8 cellular contexts compared by ENCODE assay signal in genomic region chr6:35602133-35602946, GRCh38.
DNase-seq lines count a peak whose midpoint lies in the region; ATAC-seq and TF ChIP-seq lines count a peak whose summit lies in the region.

No MANE protein-coding gene starts in this region.

- H3K9me3 ChIP-seq in vagina, result no peaks in the 10 kb centered on the region

- no peaks in the 10 kb centered on the region for H3K27me3 Mint-ChIP-seq in memory B cell

- peaks cover 3% of the 10 kb centered on the region for H3K36me3 Mint-ChIP-seq in memory B cell

- intact Hi-C loops in vagina (cut with DNase I), result loop anchor here (5.0 kb wide), 2 partner anchors 85 to 105 kb away; partner anchors contain the start of genes FKBP5 and TEAD3

- H3K27ac Mint-ChIP-seq in memory B cell, result peak overlapping the region; percentile 92

- ATAC-seq in memory B cell (ENCODE audit: low read depth) (peak; percentile 89), HG03097 (IDR thresholded peaks at IDR 0.05; ENCODE audit: low FRiP score, unreplicated experiment) (no peak), GM18907 (IDR thresholded peaks at IDR 0.05; ENCODE audit: unreplicated experiment) (no peak)

- peak in 1 of 2 donors; percentile 10 for TF ChIP-seq POLR2A in vagina (IDR thresholded peaks at IDR 0.05)

- peaks cover 0 to 10% of the 10 kb centered on the region in 2 donors for H3K36me3 ChIP-seq in vagina

- H3K4me1 Mint-ChIP-seq in memory B cell, result peaks cover 14% of the 10 kb centered on the region

- H3K4me3 Mint-ChIP-seq in memory B cell, result peak overlapping the region; percentile 58

- no peaks in the 10 kb centered on the region for H3K9me3 Mint-ChIP-seq in memory B cell

- H3K4me3 ChIP-seq in vagina, result peak overlapping the region; percentile 12 to 16

- H3K27me3 ChIP-seq in vagina, result no peaks in the 10 kb centered on the region

- DNase-seq in AG20443 (ENCODE audit: low spot score), result peak; percentile 22
- peak; percentile 36 for DNase-seq in MV-4-11 (lab: John Stamatoyannopoulos, UW)
- DNase-seq in central memory CD4-positive, alpha-beta T cell, result peak; percentile 23
- DNase-seq in memory B cell (ENCODE audit: low spot score in 2 of 2), result no peak
- peak in 1 of 2 donors; percentile 90 for DNase-seq in vagina (ENCODE audit: extremely low spot score in 2 of 2)
- no peak for DNase-seq in activated effector memory CD4-positive, alpha-beta T cell treated with Interleukin-2 at 50 U/mL for 16 hours

- H3K4me1 ChIP-seq in vagina, result peaks cover 83% of the 10 kb centered on the region

- no peak for TF ChIP-seq CTCF in vagina (IDR thresholded peaks at IDR 0.05)

- H3K27ac ChIP-seq in vagina, result peak overlapping the region; percentile 96

Comparison
In these comparisons a context has a peak if more than half of its experiments do, and no peak if none do; other contexts are left out.
1. DNase-seq: peak in AG20443 (single experiment), MV-4-11 (single experiment) and central memory CD4-positive, alpha-beta T cell (single experiment); none in memory B cell (0 of 2) and activated effector memory CD4-positive, alpha-beta T cell treated with Interleukin-2 at 50 U/mL for 16 hours (single experiment).